In genomic region chr2:37890893-37891495, GRCh38 we compare ENCODE assay signal across 8 cellular contexts. TPM values are rescaled to one million over a fixed set of nuclear protein-coding genes. Genes with fewer than 3 reads are reported as not detected.
DNase-seq lines count a peak whose midpoint lies in the region; ATAC-seq and TF ChIP-seq lines count a peak whose summit lies in the region.

No MANE protein-coding gene starts in this region.

- peaks cover 20% of the 10 kb centered on the region for H3K4me1 ChIP-seq in effector memory CD4-positive, alpha-beta T cell (ENCODE audit: control insufficient read depth, insufficient read depth, low read length, poor library complexity, severe bottlenecking)

- no peak overlapping the region for H3K4me3 ChIP-seq in effector memory CD4-positive, alpha-beta T cell (ENCODE audit: insufficient read depth, low read depth, low read length, poor library complexity, severe bottlenecking)

- no peaks in the 10 kb centered on the region for H3K36me3 ChIP-seq in effector memory CD4-positive, alpha-beta T cell (ENCODE audit: control insufficient read depth, insufficient read depth, low read length)

- POLR2A ChIA-PET in activated CD8-positive, alpha-beta T cell treated with anti-CD3 and anti-CD28 coated beads for 36 hours (lab: Charles Lee) = interaction anchor here (1.0 kb wide), 1 partner anchor 43 kb away, joined by 3 read pairs; no protein-coding TSS in a partner anchor

- no peaks in the 10 kb centered on the region for H3K9me3 Mint-ChIP-seq in activated CD8-positive, alpha-beta T cell treated with anti-CD3 and anti-CD28 coated beads for 36 hours
- H3K9me3 Mint-ChIP-seq in mesothelial cell of epicardium = no peaks in the 10 kb centered on the region

- H3K27me3 ChIP-seq in effector memory CD4-positive, alpha-beta T cell (replicated peaks; ENCODE audit: control insufficient read depth, insufficient read depth, low read length, poor library complexity, severe bottlenecking) = no peaks in the 10 kb centered on the region

- ATAC-seq in HG02852 (IDR thresholded peaks at IDR 0.05; ENCODE audit: unreplicated experiment) = peak; percentile 35
- ATAC-seq in activated CD8-positive, alpha-beta T cell treated with anti-CD3 and anti-CD28 coated beads for 36 hours = peak; percentile 77
- no peak for ATAC-seq in HG03565 (IDR thresholded peaks at IDR 0.05; ENCODE audit: unreplicated experiment)

- CTCF ChIA-PET in activated CD8-positive, alpha-beta T cell treated with anti-CD3 and anti-CD28 coated beads for 36 hours (lab: Charles Lee) = interaction anchor here (0.6 to 4.4 kb wide), 23 partner anchors 9 to 606 kb away, joined by 3 to 36 read pairs (median 4); partner anchors contain the start of gene RMDN2

- no peaks in the 10 kb centered on the region for H3K9me3 ChIP-seq in effector memory CD4-positive, alpha-beta T cell (ENCODE audit: control insufficient read depth, low read length)

- peaks cover 3% of the 10 kb centered on the region for H3K27me3 Mint-ChIP-seq in activated CD8-positive, alpha-beta T cell treated with anti-CD3 and anti-CD28 coated beads for 36 hours
- peaks cover 12% of the 10 kb centered on the region for H3K27me3 Mint-ChIP-seq in mesothelial cell of epicardium (ENCODE audit: low read depth)

- intact Hi-C loops in activated CD8-positive, alpha-beta T cell treated with anti-CD3 and anti-CD28 coated beads for 36 hours (cut with micrococcal nuclease) = no loop called here

- H3K27ac ChIP-seq in effector memory CD4-positive, alpha-beta T cell (ENCODE audit: insufficient read depth, low read length, poor library complexity, severe bottlenecking) = no peak overlapping the region

- peak; percentile 80 for DNase-seq in DMS53 (lab: John Stamatoyannopoulos, UW)
- DNase-seq in NCI-H748 treated with DMSO at 0.1 percent for 48 hours (lab: John Stamatoyannopoulos, UW) = peak; percentile 27
- peak; percentile 77 for DNase-seq in activated CD8-positive, alpha-beta T cell treated with anti-CD3 and anti-CD28 coated beads for 36 hours
- DNase-seq in effector memory CD4-positive, alpha-beta T cell = peak; percentile 17 to 40 (median 20)
- peak; percentile 53 to 77 for DNase-seq in mesothelial cell of epicardium (ENCODE audit: low spot score in 2 of 2, unreplicated experiment in 2 of 2)
- DNase-seq in stimulated activated CD8-positive, alpha-beta memory T cell treated with anti-CD3 and anti-CD28 coated beads, Interleukin-2, amount 100 ng/mL, for 48 hours (ENCODE audit: low read depth in 2 of 2) = peak; percentile 45 to 60

- no peaks in the 10 kb centered on the region for H3K36me3 Mint-ChIP-seq in activated CD8-positive, alpha-beta T cell treated with anti-CD3 and anti-CD28 coated beads for 36 hours (ENCODE audit: low read depth)
- H3K36me3 Mint-ChIP-seq in mesothelial cell of epicardium = no peaks in the 10 kb centered on the region

- TF ChIP-seq CTCF in activated CD8-positive, alpha-beta T cell treated with anti-CD3 and anti-CD28 coated beads for 36 hours (IDR thresholded peaks at IDR 0.05) = peak; percentile 87
- TF ChIP-seq CTCF in mesothelial cell of epicardium (IDR thresholded peaks at IDR 0.05; ENCODE audit: unreplicated experiment) = peak; percentile 72

- H3K4me1 Mint-ChIP-seq in activated CD8-positive, alpha-beta T cell treated with anti-CD3 and anti-CD28 coated beads for 36 hours (ENCODE audit: low read depth) = peaks cover 36% of the 10 kb centered on the region
- H3K4me1 Mint-ChIP-seq in mesothelial cell of epicardium = peaks cover 9% of the 10 kb centered on the region

- no peak overlapping the region for H3K4me3 Mint-ChIP-seq in activated CD8-positive, alpha-beta T cell treated with anti-CD3 and anti-CD28 coated beads for 36 hours
- H3K4me3 Mint-ChIP-seq in mesothelial cell of epicardium = no peak overlapping the region

- no peak overlapping the region for H3K27ac Mint-ChIP-seq in activated CD8-positive, alpha-beta T cell treated with anti-CD3 and anti-CD28 coated beads for 36 hours
- no peak overlapping the region for H3K27ac Mint-ChIP-seq in mesothelial cell of epicardium

RNA-seq across cellular contexts. Expression of gene RMDN2, which starts 34.1 kb away (rescaled TPM):
- 1 to 10 TPM; 1.4 to 2.6 TPM for total RNA-seq in activated CD8-positive, alpha-beta T cell treated with anti-CD3 and anti-CD28 coated beads for 36 hours
- total RNA-seq in mesothelial cell of epicardium = 9.0 to 12.9 TPM (median 9.3 TPM) in 3 replicates

Comparison
In these comparisons a context has a peak if more than half of its experiments do, and no peak if none do; other contexts are left out.
1. DNase-seq: peak in every context shown above with its lines; median percentile 80 in DMS53; 77 in activated CD8-positive, alpha-beta T cell treated with anti-CD3 and anti-CD28 coated beads for 36 hours; 65 in mesothelial cell of epicardium; 52 in stimulated activated CD8-positive, alpha-beta memory T cell treated with anti-CD3 and anti-CD28 coated beads, Interleukin-2, amount 100 ng/mL, for 48 hours; 27 in NCI-H748 treated with DMSO at 0.1 percent for 48 hours; 20 in effector memory CD4-positive, alpha-beta T cell.